Comparison of ENCODE assay signal across 17 cellular contexts in the genomic region with DNA sequence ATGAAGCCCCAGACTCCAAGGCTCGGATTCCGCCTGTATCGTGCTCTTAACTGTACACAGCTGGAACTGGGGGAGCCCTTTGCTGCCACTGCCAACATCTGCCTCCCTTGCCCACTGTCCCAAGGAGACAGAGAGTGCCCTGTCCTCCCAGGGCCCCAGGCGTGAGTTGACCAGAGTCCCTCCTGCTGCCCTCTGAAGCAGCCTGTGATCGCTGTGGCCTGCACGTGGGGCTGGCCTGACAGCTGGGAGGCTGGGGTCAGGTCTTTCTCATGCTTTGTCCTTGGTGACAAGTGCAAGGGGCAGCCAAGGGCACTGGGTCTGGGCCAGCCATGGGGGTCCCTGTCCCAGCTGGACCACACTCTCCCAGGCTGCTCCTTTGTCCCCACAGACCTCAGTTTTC. TPM values are rescaled to one million over a fixed set of nuclear protein-coding genes. Genes with fewer than 3 reads are reported as not detected.
DNase-seq lines count a peak whose midpoint lies in the region; ATAC-seq and TF ChIP-seq lines count a peak whose summit lies in the region.
"Had no signal": no experiment of that assay in that cellular context is flagged by ENCODE, and none has a peak within 500 bp of the region (broad histone marks: within the 10 kb centered on the region; RNA-seq: fewer than 3 reads in every experiment).

No MANE protein-coding gene starts in this region.

- no peak for TF ChIP-seq EP300 in sigmoid colon (IDR thresholded peaks at IDR 0.05)

- H2BK15ac ChIP-seq in neuronal stem cell (ENCODE audit: low read length) = peak overlapping the region; percentile 35

- H3K23ac ChIP-seq in neuronal stem cell (ENCODE audit: low read depth, low read length, poor library complexity) = no peak overlapping the region

- DNase-seq in cardiac septum (ENCODE audit: low spot score) (peak; percentile 53), left ventricle myocardium superior (no peak), chondrocyte (ENCODE audit: low spot score) (peak; percentile 71), neuronal stem cell (ENCODE audit: low spot score) (no peak), sigmoid colon (peak; percentile 60), kidney tubule cell (ENCODE audit: low spot score) (no peak), WTC11 (ENCODE audit: low spot score) (no peak)
- DNase-seq in activated CD4-positive, alpha-beta T cell treated with anti-CD3 and anti-CD28 coated beads, Interleukin-2, amount 10 ng/mL, durations not matched to agents 7 days and 5 days = no peak
- DNase-seq: AML-193; Caco-2; CD8-positive, alpha-beta memory T cell; DMS53; GF-D8 had no signal

- H2BK12ac ChIP-seq in neuronal stem cell (ENCODE audit: low read length) = no peak overlapping the region

- H2AFZ ChIP-seq in neuronal stem cell (ENCODE audit: low read length) = no peak overlapping the region

- H3K14ac ChIP-seq in neuronal stem cell (ENCODE audit: low read length) = no peak overlapping the region

- intact Hi-C loops in cardiac septum (cut with DNase I) = loop anchor here (5.0 kb wide), 1 partner anchor 89 kb away; no protein-coding TSS in a partner anchor
- intact Hi-C loops in left ventricle myocardium superior (cut with micrococcal nuclease) = no loop called here
- intact Hi-C loops in sigmoid colon (cut with DNase I) = no loop called here

- peak overlapping the region; percentile 50 for H3K18ac ChIP-seq in neuronal stem cell (ENCODE audit: low read length)

- H2BK120ac ChIP-seq in neuronal stem cell (ENCODE audit: low read depth, low read length) = no peak overlapping the region

- peaks cover 0 to 17% (median 0%) of the 10 kb centered on the region in 3 experiments for H3K27me3 ChIP-seq in neuronal stem cell (ENCODE audit: control insufficient read depth in 3 of 3, insufficient read depth in 3 of 3, low read depth in 1 of 3, low read length in 3 of 3)
- no peaks in the 10 kb centered on the region for H3K27me3 ChIP-seq in sigmoid colon
- H3K27me3 ChIP-seq: BLaER1 had no signal

- no peak overlapping the region for H3K9ac ChIP-seq in neuronal stem cell (ENCODE audit: low read depth, low read length, poor library complexity)
- H3K9ac ChIP-seq: BLaER1 had no signal

- H3K27ac Mint-ChIP-seq in chondrocyte (ENCODE audit: unreplicated experiment) (no peak overlapping the region), WTC11 (no peak overlapping the region)
- H3K27ac Mint-ChIP-seq in activated CD4-positive, alpha-beta T cell treated with anti-CD3 and anti-CD28 coated beads, Interleukin-2, amount 10 ng/mL, durations not matched to agents 7 days and 5 days = no peak overlapping the region
- H3K27ac Mint-ChIP-seq: CD8-positive, alpha-beta memory T cell had no signal

- no peaks in the 10 kb centered on the region for H3K79me1 ChIP-seq in neuronal stem cell (ENCODE audit: low read depth, low read length)

- H3K4ac ChIP-seq in neuronal stem cell (ENCODE audit: low read length) = no peak overlapping the region

- H3K4me2 ChIP-seq in neuronal stem cell (ENCODE audit: insufficient read depth, low read length, poor library complexity, severe bottlenecking) = no peak overlapping the region
- H3K4me2 ChIP-seq: BLaER1 had no signal

- H3K9me3 ChIP-seq in neuronal stem cell (replicated peaks in 1 of 2; ENCODE audit: control insufficient read depth in 2 of 2, insufficient read depth in 1 of 2, low read depth in 1 of 2, low read length in 2 of 2) (no peaks in the 10 kb centered on the region), sigmoid colon (no peaks in the 10 kb centered on the region)
- H3K9me3 ChIP-seq: BLaER1, Caco-2, HAP-1 had no signal

- H3K36me3 ChIP-seq in neuronal stem cell (replicated peaks in 1 of 2; ENCODE audit: control insufficient read depth in 2 of 2, insufficient read depth in 2 of 2, low read length in 2 of 2) (no peaks in the 10 kb centered on the region), sigmoid colon (no peaks in the 10 kb centered on the region)
- H3K36me3 ChIP-seq: BLaER1, HAP-1 had no signal

- CTCF ChIA-PET in WTC11 (lab: Charles Lee) = interaction anchor here (1.2 to 9.8 kb wide), 5 partner anchors 27 to 159 kb away, joined by 5 to 134 read pairs (median 6); no protein-coding TSS in a partner anchor
- CTCF ChIA-PET in activated CD4-positive, alpha-beta T cell treated with anti-CD3 and anti-CD28 coated beads, Interleukin-2, amount 10 ng/mL, durations not matched to agents 7 days and 5 days (lab: Charles Lee) = interaction anchor here (1.4 kb wide), 1 partner anchor 14 kb away, joined by 4 read pairs; no protein-coding TSS in a partner anchor

- no peak overlapping the region for H4K91ac ChIP-seq in neuronal stem cell (ENCODE audit: low read depth, low read length, poor library complexity)

- H3K4me1 ChIP-seq in neuronal stem cell (ENCODE audit: control insufficient read depth in 2 of 2, insufficient read depth in 1 of 2, low read depth in 1 of 2, low read length in 2 of 2) (peaks cover 2 to 8% of the 10 kb centered on the region in 2 donors), sigmoid colon (peaks cover 0 to 22% (median 10%) of the 10 kb centered on the region in 4 donors)
- H3K4me1 ChIP-seq: BLaER1 had no signal

- ATAC-seq in left ventricle myocardium superior (no peak), WTC11 (no peak)

- no peak overlapping the region for H3K27ac ChIP-seq in neuronal stem cell (replicated peaks; ENCODE audit: low read length)
- H3K27ac ChIP-seq in sigmoid colon = no peak overlapping the region
- H3K27ac ChIP-seq: 22Rv1, BLaER1 had no signal

- no peak overlapping the region for H3K4me3 ChIP-seq in neuronal stem cell (ENCODE audit: low read length in 2 of 2)
- H3K4me3 ChIP-seq in sigmoid colon = no peak overlapping the region
- H3K4me3 ChIP-seq: BLaER1, HAP-1 had no signal

- no peaks in the 10 kb centered on the region for H3K9me3 Mint-ChIP-seq in chondrocyte (ENCODE audit: low read depth)
- H3K9me3 Mint-ChIP-seq in WTC11 = no peaks in the 10 kb centered on the region
- H3K9me3 Mint-ChIP-seq in activated CD4-positive, alpha-beta T cell treated with anti-CD3 and anti-CD28 coated beads, Interleukin-2, amount 10 ng/mL, durations not matched to agents 7 days and 5 days = no peaks in the 10 kb centered on the region
- H3K9me3 Mint-ChIP-seq: CD8-positive, alpha-beta memory T cell had no signal

- peak overlapping the region; percentile 34 for H2AK5ac ChIP-seq in neuronal stem cell (ENCODE audit: low read depth, low read length)

- TF ChIP-seq POLR2A in sigmoid colon (IDR thresholded peaks at IDR 0.05) = no peak

- POLR2A ChIA-PET in WTC11 (lab: Charles Lee) = no interaction called here
- POLR2A ChIA-PET in activated CD4-positive, alpha-beta T cell treated with anti-CD3 and anti-CD28 coated beads, Interleukin-2, amount 10 ng/mL, durations not matched to agents 7 days and 5 days (lab: Charles Lee) = no interaction called here

- H3K27me3 Mint-ChIP-seq in chondrocyte (ENCODE audit: low read depth) (no peaks in the 10 kb centered on the region), WTC11 (ENCODE audit: low read depth) (no peaks in the 10 kb centered on the region)
- H3K27me3 Mint-ChIP-seq in activated CD4-positive, alpha-beta T cell treated with anti-CD3 and anti-CD28 coated beads, Interleukin-2, amount 10 ng/mL, durations not matched to agents 7 days and 5 days = no peaks in the 10 kb centered on the region

- H3K36me3 Mint-ChIP-seq in chondrocyte (ENCODE audit: low read depth) = no peaks in the 10 kb centered on the region
- no peaks in the 10 kb centered on the region for H3K36me3 Mint-ChIP-seq in WTC11
- no peaks in the 10 kb centered on the region for H3K36me3 Mint-ChIP-seq in activated CD4-positive, alpha-beta T cell treated with anti-CD3 and anti-CD28 coated beads, Interleukin-2, amount 10 ng/mL, durations not matched to agents 7 days and 5 days (ENCODE audit: low read depth)
- H3K36me3 Mint-ChIP-seq: CD8-positive, alpha-beta memory T cell had no signal

- no CpG with 5 or more reads among the region's 6 CpGs for WGBS in neuronal stem cell (ENCODE audit: extremely low coverage in 2 of 2, insufficient read length in 2 of 2, insufficient replicate concordance in 1 of 2), 2 donors
- WGBS in sigmoid colon, 2 donors = 77 to 83% methylated on average over 6 of the region's 6 CpGs

- no peak overlapping the region for H4K8ac ChIP-seq in neuronal stem cell (ENCODE audit: low read depth, low read length)

- H3K4me3 Mint-ChIP-seq in chondrocyte (ENCODE audit: unreplicated experiment) = no peak overlapping the region
- H3K4me3 Mint-ChIP-seq in WTC11 = no peak overlapping the region
- H3K4me3 Mint-ChIP-seq in activated CD4-positive, alpha-beta T cell treated with anti-CD3 and anti-CD28 coated beads, Interleukin-2, amount 10 ng/mL, durations not matched to agents 7 days and 5 days = no peak overlapping the region
- H3K4me3 Mint-ChIP-seq: CD8-positive, alpha-beta memory T cell had no signal

- peaks cover 32% of the 10 kb centered on the region for H3K4me1 Mint-ChIP-seq in chondrocyte (ENCODE audit: low read depth)
- peaks cover 2% of the 10 kb centered on the region; the same call in 1 of the 2 replicates for H3K4me1 Mint-ChIP-seq in WTC11
- H3K4me1 Mint-ChIP-seq in activated CD4-positive, alpha-beta T cell treated with anti-CD3 and anti-CD28 coated beads, Interleukin-2, amount 10 ng/mL, durations not matched to agents 7 days and 5 days = peaks cover 3% of the 10 kb centered on the region

- H2BK5ac ChIP-seq in neuronal stem cell (ENCODE audit: low read length) = no peak overlapping the region

- TF ChIP-seq CTCF in chondrocyte (IDR thresholded peaks at IDR 0.05) (no peak), sigmoid colon (IDR thresholded peaks at IDR 0.05) (no peak), WTC11 (IDR thresholded peaks at IDR 0.05) (no peak)

TF ChIP-seq in WTC11, 78 proteins besides CTCF, POLR2A, EP300 and RAD21 (continues in another document):
- no peak for TF ChIP-seq ETV6 (CRISPR knock-in tag; IDR thresholded peaks at IDR 0.05)
- no peak for TF ChIP-seq RORB (CRISPR knock-in tag; IDR thresholded peaks at IDR 0.05)
- TF ChIP-seq RELA (CRISPR knock-in tag; IDR thresholded peaks at IDR 0.05; ENCODE audit: borderline replicate concordance) = no peak

RNA-seq across cellular contexts. Expression of a gene that starts 44.3 kb away (rescaled TPM):
- total RNA-seq in cardiac septum = 7.0 TPM
- 5.3 TPM for total RNA-seq in left ventricle myocardium superior
- 17.6 to 18.8 TPM (median 17.8 TPM) in 3 replicates for total RNA-seq in chondrocyte
- 0.33 TPM for polyA plus RNA-seq in neuronal stem cell (2013, experiment 1 of 2)
- polyA plus RNA-seq in neuronal stem cell (2013, experiment 2 of 2) = 0.21 TPM
- total RNA-seq in sigmoid colon = 10 to 100 TPM in 3 of 4 donors, 1 to 10 TPM in 1; 9.2 to 39.1 (median 17.1) TPM
- 1 to 10 TPM in 2 of 3 donors, not detected in 1; 1.2 to 6.4 TPM for polyA plus RNA-seq in sigmoid colon
- 0.16 to 0.50 TPM (median 0.27 TPM) in 3 replicates for total RNA-seq in WTC11 (2021)
- not detected for total RNA-seq in activated CD4-positive, alpha-beta T cell treated with anti-CD3 and anti-CD28 coated beads, Interleukin-2, amount 10 ng/mL, durations not matched to agents 7 days and 5 days
- total RNA-seq: CD8-positive, alpha-beta memory T cell; H1 had no signal
- polyA plus RNA-seq: CD8-positive, alpha-beta memory T cell had no signal

RNA-seq across cellular contexts. Expression of a gene that starts 51.1 kb away (rescaled TPM):
- total RNA-seq in cardiac septum (792 TPM), left ventricle myocardium superior (473 TPM), chondrocyte (7.1 to 22.3 TPM (median 17.7 TPM) in 3 replicates), sigmoid colon (100 to 1,000 TPM in 2 of 4 donors, 10 to 100 TPM in 2; 14.8 to 104 (median 60.7) TPM), WTC11 (2021) (1.5 to 2.1 TPM (median 1.8 TPM) in 3 replicates)
- 0.46 TPM for polyA plus RNA-seq in neuronal stem cell (2013, experiment 1 of 2)
- 0.39 TPM for polyA plus RNA-seq in neuronal stem cell (2013, experiment 2 of 2)
- polyA plus RNA-seq in sigmoid colon = 10 to 100 TPM in 1 of 3 donors, 1 to 10 TPM in 2; 6.5 to 71.1 (median 7.2) TPM
- under 1 TPM; 0.07 to 0.21 TPM for total RNA-seq in activated CD4-positive, alpha-beta T cell treated with anti-CD3 and anti-CD28 coated beads, Interleukin-2, amount 10 ng/mL, durations not matched to agents 7 days and 5 days
- total RNA-seq: CD8-positive, alpha-beta memory T cell had no signal
- polyA plus RNA-seq: CD8-positive, alpha-beta memory T cell had no signal

Comparison
In these comparisons a context has a peak if more than half of its experiments do, and no peak if none do; other contexts are left out.
1. DNase-seq: peak in cardiac septum (single experiment), chondrocyte (single experiment) and sigmoid colon (single experiment); none in left ventricle myocardium superior (single experiment), neuronal stem cell (single experiment), kidney tubule cell (single experiment), WTC11 (single experiment) and activated CD4-positive, alpha-beta T cell treated with anti-CD3 and anti-CD28 coated beads, Interleukin-2, amount 10 ng/mL, durations not matched to agents 7 days and 5 days (single experiment).